8 cellular contexts compared by ENCODE assay signal in genomic region chr6:28587011-28587745, GRCh38.
DNase-seq lines count a peak whose midpoint lies in the region; ATAC-seq and TF ChIP-seq lines count a peak whose summit lies in the region.

No MANE protein-coding gene starts in this region.

- peak; percentile 52 for DNase-seq in DMS53 (lab: John Stamatoyannopoulos, UW)
- no peak for DNase-seq in DMS53 treated with DMSO at 0.1 percent for 48 hours (lab: John Stamatoyannopoulos, UW; ENCODE audit: unreplicated experiment)
- peak; percentile 71 for DNase-seq in NCI-H524 treated with DMSO at 0.1 percent for 48 hours (lab: John Stamatoyannopoulos, UW)
- peak; percentile 78 for DNase-seq in activated CD8-positive, alpha-beta memory T cell treated with anti-CD3 and anti-CD28 coated beads, Interleukin-2, amount 50 U/mL, for 48 hours
- no peak for DNase-seq in natural killer cell
- DNase-seq in stimulated activated naive CD8-positive, alpha-beta T cell treated with anti-CD3 and anti-CD28 coated beads, Interleukin-15, amount 100 ng/mL, for 72 hours, result peak; percentile 72 to 82

- H3K27me3 Mint-ChIP-seq in natural killer cell (ENCODE audit: low read depth in 2 of 2), result peaks cover 58 to 92% of the 10 kb centered on the region in 2 donors
- peaks cover 72% of the 10 kb centered on the region for H3K27me3 Mint-ChIP-seq in stimulated activated naive CD8-positive, alpha-beta T cell treated with anti-CD3 and anti-CD28 coated beads, Interleukin-15, amount 100 ng/mL, for 72 hours

- TF ChIP-seq CTCF in natural killer cell (IDR thresholded peaks at IDR 0.05), result no peak

- peak overlapping the region; percentile 49 for H3K4me3 Mint-ChIP-seq in natural killer cell
- peak overlapping the region; percentile 88 to 91 for H3K4me3 Mint-ChIP-seq in stimulated activated naive CD8-positive, alpha-beta T cell treated with anti-CD3 and anti-CD28 coated beads, Interleukin-15, amount 100 ng/mL, for 72 hours

- H3K36me3 Mint-ChIP-seq in natural killer cell, result peaks cover 22% of the 10 kb centered on the region

- H3K9me3 Mint-ChIP-seq in natural killer cell, result peaks cover 0 to 3% of the 10 kb centered on the region in 2 donors
- H3K9me3 Mint-ChIP-seq in stimulated activated naive CD8-positive, alpha-beta T cell treated with anti-CD3 and anti-CD28 coated beads, Interleukin-15, amount 100 ng/mL, for 72 hours, result no peaks in the 10 kb centered on the region

- ATAC-seq in HG03066 (IDR thresholded peaks at IDR 0.05; ENCODE audit: low read depth, unreplicated experiment) (peak; percentile 72), esophagus mucosa (peak; percentile 93), natural killer cell (peak in 2 of 3 donors; percentile 48 to 61)
- ATAC-seq in stimulated activated naive CD8-positive, alpha-beta T cell treated with anti-CD3 and anti-CD28 coated beads, Interleukin-15, amount 100 ng/mL, for 72 hours, result peak; percentile 93

- intact Hi-C loops in natural killer cell (cut with micrococcal nuclease), result no loop called here

- H3K4me1 Mint-ChIP-seq in natural killer cell, result peaks cover 16% of the 10 kb centered on the region in 2 donors
- H3K4me1 Mint-ChIP-seq in stimulated activated naive CD8-positive, alpha-beta T cell treated with anti-CD3 and anti-CD28 coated beads, Interleukin-15, amount 100 ng/mL, for 72 hours, result peaks cover 38% of the 10 kb centered on the region

- H3K27ac Mint-ChIP-seq in natural killer cell, result no peak overlapping the region
- H3K27ac Mint-ChIP-seq in stimulated activated naive CD8-positive, alpha-beta T cell treated with anti-CD3 and anti-CD28 coated beads, Interleukin-15, amount 100 ng/mL, for 72 hours, result peak overlapping the region; percentile 44 to 80

Comparison
In these comparisons a context has a peak if more than half of its experiments do, and no peak if none do; other contexts are left out.
1. DNase-seq: peak in DMS53 (single experiment), NCI-H524 treated with DMSO at 0.1 percent for 48 hours (single experiment), activated CD8-positive, alpha-beta memory T cell treated with anti-CD3 and anti-CD28 coated beads, Interleukin-2, amount 50 U/mL, for 48 hours (single experiment) and stimulated activated naive CD8-positive, alpha-beta T cell treated with anti-CD3 and anti-CD28 coated beads, Interleukin-15, amount 100 ng/mL, for 72 hours (2 of 2); none in DMS53 treated with DMSO at 0.1 percent for 48 hours (single experiment) and natural killer cell (single experiment).
2. H3K27ac Mint-ChIP-seq: peak in stimulated activated naive CD8-positive, alpha-beta T cell treated with anti-CD3 and anti-CD28 coated beads, Interleukin-15, amount 100 ng/mL, for 72 hours (2 of 2); none in natural killer cell (0 of 2).
3. Peak in every context shown above with its lines, with median percentiles within 50 percentile points of each other: ATAC-seq.